ENCODE assay signal across 1 cellular context in the genomic region with DNA sequence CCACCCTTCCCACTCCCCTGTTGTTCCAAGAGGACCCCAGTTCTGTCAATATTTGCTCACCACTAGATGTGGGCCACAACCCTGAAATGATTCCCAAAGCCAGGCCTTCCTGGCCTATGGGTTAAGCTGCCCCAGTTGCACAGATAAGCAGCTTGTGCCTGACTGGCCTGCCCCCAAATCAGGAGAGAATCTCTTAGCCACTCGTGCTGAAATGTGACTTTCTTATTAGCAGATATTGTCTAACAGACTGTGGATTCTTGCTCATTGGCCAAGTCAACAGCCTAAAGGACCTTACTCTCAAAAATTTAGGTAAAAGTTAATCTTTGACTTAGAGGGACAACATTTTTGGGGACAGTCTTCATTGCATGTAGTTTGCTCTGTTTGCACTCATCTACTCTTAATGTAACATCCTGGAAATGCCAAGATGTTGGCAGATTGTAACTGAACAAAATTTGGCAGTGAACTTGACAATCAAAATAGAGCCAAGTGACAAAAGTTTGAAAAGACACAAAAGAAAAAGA.
TF ChIP-seq lines count a peak whose summit lies in the region.

No MANE protein-coding gene starts in this region.

TF ChIP-seq in HepG2, 621 proteins besides CTCF, POLR2A, EP300 and RAD21 (continued from another document and continues in another):
- TF ChIP-seq RFX5 (IDR thresholded peaks at IDR 0.05; ENCODE audit: low read depth, low read length) (peak; percentile 42; the same call in 1 of the 2 replicates), DR1 (CRISPR knock-in tag; IDR thresholded peaks at IDR 0.05) (no peak), SKIL (CRISPR knock-in tag; IDR thresholded peaks at IDR 0.05; ENCODE audit: borderline replicate concordance) (peak; percentile 52; the same call in 1 of the 2 replicates), ZNF333 (CRISPR knock-in tag; IDR thresholded peaks at IDR 0.05; ENCODE audit: borderline replicate concordance) (no peak), PHF8 (CRISPR knock-in tag; IDR thresholded peaks at IDR 0.05) (no peak), STAT5B (CRISPR knock-in tag; IDR thresholded peaks at IDR 0.05) (no peak), SP140L (CRISPR knock-in tag; IDR thresholded peaks at IDR 0.05; ENCODE audit: borderline replicate concordance) (no peak), CBX2 (IDR thresholded peaks at IDR 0.05; ENCODE audit: low read depth, low read length) (no peak), CBX2 (CRISPR knock-in tag; IDR thresholded peaks at IDR 0.05; ENCODE audit: low read depth) (no peak), HNF1A (IDR thresholded peaks at IDR 0.05; ENCODE audit: low read depth) (peak; percentile 97), HNF1A (CRISPR knock-in tag; IDR thresholded peaks at IDR 0.05; ENCODE audit: borderline replicate concordance) (peak; percentile 98), THAP11 (CRISPR knock-in tag; IDR thresholded peaks at IDR 0.05) (peak; percentile 62), EED (CRISPR knock-in tag; IDR thresholded peaks at IDR 0.05) (no peak), ZKSCAN8 (CRISPR knock-in tag; IDR thresholded peaks at IDR 0.05; ENCODE audit: borderline replicate concordance) (no peak), REPIN1 (CRISPR knock-in tag; IDR thresholded peaks at IDR 0.05; ENCODE audit: borderline replicate concordance, low read depth) (peak; percentile 82; the same call in 1 of the 2 replicates), HOXA3 (CRISPR knock-in tag; IDR thresholded peaks at IDR 0.05) (peak; percentile 76), ZNF781 (CRISPR knock-in tag; IDR thresholded peaks at IDR 0.05; ENCODE audit: borderline replicate concordance, not compliant biosample characterization) (no peak), ZNF225 (CRISPR knock-in tag; IDR thresholded peaks at IDR 0.05) (no peak), PBX2 (CRISPR knock-in tag; IDR thresholded peaks at IDR 0.05) (no peak), ZNF484 (CRISPR knock-in tag; IDR thresholded peaks at IDR 0.05; ENCODE audit: borderline replicate concordance, low read depth) (no peak), ZNF136 (CRISPR knock-in tag; IDR thresholded peaks at IDR 0.05; ENCODE audit: low read depth) (no peak; the same call in 1 of the 2 replicates), ZNF772 (CRISPR knock-in tag; IDR thresholded peaks at IDR 0.05) (no peak), FOXM1 (CRISPR knock-in tag; IDR thresholded peaks at IDR 0.05) (no peak), NFKB2 (CRISPR knock-in tag; IDR thresholded peaks at IDR 0.05; ENCODE audit: borderline replicate concordance) (no peak), HMGA1 (CRISPR knock-in tag; conservative IDR thresholded peaks at IDR 0.05) (no peak), ZNF720 (CRISPR knock-in tag; IDR thresholded peaks at IDR 0.05) (no peak), ZNF770 (CRISPR knock-in tag; IDR thresholded peaks at IDR 0.05) (no peak), HNRNPL (IDR thresholded peaks at IDR 0.05; ENCODE audit: low read depth, low read length) (no peak), BHLHE40 (IDR thresholded peaks at IDR 0.05; ENCODE audit: low read length) (peak; percentile 37; the same call in 1 of the 2 replicates), NFRKB (IDR thresholded peaks at IDR 0.05) (no peak), HBP1 (CRISPR knock-in tag; IDR thresholded peaks at IDR 0.05; ENCODE audit: low read depth) (peak; percentile 40), U2AF2 (IDR thresholded peaks at IDR 0.05; ENCODE audit: low read depth, low read length) (no peak)
- TF ChIP-seq, protein P1, sequence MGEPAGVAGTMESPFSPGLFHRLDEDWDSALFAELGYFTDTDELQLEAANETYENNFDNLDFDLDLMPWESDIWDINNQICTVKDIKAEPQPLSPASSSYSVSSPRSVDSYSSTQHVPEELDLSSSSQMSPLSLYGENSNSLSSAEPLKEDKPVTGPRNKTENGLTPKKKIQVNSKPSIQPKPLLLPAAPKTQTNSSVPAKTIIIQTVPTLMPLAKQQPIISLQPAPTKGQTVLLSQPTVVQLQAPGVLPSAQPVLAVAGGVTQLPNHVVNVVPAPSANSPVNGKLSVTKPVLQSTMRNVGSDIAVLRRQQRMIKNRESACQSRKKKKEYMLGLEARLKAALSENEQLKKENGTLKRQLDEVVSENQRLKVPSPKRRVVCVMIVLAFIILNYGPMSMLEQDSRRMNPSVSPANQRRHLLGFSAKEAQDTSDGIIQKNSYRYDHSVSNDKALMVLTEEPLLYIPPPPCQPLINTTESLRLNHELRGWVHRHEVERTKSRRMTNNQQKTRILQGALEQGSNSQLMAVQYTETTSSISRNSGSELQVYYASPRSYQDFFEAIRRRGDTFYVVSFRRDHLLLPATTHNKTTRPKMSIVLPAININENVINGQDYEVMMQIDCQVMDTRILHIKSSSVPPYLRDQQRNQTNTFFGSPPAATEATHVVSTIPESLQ (CRISPR knock-in tag; conservative IDR thresholded peaks at IDR 0.05): no peak
- TF ChIP-seq, protein P2, sequence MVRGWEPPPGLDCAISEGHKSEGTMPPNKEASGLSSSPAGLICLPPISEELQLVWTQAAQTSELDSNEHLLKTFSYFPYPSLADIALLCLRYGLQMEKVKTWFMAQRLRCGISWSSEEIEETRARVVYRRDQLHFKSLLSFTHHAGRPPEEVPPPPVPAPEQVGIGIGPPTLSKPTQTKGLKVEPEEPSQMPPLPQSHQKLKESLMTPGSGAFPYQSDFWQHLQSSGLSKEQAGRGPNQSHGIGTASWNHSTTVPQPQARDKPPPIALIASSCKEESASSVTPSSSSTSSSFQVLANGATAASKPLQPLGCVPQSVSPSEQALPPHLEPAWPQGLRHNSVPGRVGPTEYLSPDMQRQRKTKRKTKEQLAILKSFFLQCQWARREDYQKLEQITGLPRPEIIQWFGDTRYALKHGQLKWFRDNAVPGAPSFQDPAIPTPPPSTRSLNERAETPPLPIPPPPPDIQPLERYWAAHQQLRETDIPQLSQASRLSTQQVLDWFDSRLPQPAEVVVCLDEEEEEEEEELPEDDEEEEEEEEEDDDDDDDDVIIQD (CRISPR knock-in tag; IDR thresholded peaks at IDR 0.05; ENCODE audit: low read depth): peak; percentile 96
- TF ChIP-seq, protein P3, sequence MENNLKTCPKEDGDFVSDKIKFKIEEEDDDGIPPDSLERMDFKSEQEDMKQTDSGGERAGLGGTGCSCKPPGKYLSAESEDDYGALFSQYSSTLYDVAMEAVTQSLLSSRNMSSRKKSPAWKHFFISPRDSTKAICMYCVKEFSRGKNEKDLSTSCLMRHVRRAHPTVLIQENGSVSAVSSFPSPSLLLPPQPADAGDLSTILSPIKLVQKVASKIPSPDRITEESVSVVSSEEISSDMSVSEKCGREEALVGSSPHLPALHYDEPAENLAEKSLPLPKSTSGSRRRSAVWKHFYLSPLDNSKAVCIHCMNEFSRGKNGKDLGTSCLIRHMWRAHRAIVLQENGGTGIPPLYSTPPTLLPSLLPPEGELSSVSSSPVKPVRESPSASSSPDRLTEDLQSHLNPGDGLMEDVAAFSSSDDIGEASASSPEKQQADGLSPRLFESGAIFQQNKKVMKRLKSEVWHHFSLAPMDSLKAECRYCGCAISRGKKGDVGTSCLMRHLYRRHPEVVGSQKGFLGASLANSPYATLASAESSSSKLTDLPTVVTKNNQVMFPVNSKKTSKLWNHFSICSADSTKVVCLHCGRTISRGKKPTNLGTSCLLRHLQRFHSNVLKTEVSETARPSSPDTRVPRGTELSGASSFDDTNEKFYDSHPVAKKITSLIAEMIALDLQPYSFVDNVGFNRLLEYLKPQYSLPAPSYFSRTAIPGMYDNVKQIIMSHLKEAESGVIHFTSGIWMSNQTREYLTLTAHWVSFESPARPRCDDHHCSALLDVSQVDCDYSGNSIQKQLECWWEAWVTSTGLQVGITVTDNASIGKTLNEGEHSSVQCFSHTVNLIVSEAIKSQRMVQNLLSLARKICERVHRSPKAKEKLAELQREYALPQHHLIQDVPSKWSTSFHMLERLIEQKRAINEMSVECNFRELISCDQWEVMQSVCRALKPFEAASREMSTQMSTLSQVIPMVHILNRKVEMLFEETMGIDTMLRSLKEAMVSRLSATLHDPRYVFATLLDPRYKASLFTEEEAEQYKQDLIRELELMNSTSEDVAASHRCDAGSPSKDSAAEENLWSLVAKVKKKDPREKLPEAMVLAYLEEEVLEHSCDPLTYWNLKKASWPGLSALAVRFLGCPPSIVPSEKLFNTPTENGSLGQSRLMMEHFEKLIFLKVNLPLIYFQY (CRISPR knock-in tag; IDR thresholded peaks at IDR 0.05; ENCODE audit: borderline replicate concordance): peak; percentile 62; the same call in 1 of the 2 replicates
- TF ChIP-seq, protein P4, sequence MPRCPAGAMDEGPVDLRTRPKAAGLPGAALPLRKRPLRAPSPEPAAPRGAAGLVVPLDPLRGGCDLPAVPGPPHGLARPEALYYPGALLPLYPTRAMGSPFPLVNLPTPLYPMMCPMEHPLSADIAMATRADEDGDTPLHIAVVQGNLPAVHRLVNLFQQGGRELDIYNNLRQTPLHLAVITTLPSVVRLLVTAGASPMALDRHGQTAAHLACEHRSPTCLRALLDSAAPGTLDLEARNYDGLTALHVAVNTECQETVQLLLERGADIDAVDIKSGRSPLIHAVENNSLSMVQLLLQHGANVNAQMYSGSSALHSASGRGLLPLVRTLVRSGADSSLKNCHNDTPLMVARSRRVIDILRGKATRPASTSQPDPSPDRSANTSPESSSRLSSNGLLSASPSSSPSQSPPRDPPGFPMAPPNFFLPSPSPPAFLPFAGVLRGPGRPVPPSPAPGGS (CRISPR knock-in tag; IDR thresholded peaks at IDR 0.05): no peak
